ENCODE assay signal across 22 cellular contexts in genomic region chr22:44876921-44877320, GRCh38.
"Had no signal": no experiment of that assay in that cellular context is flagged by ENCODE, and none has a peak within 500 bp of the region (broad histone marks: within the 10 kb centered on the region; RNA-seq: fewer than 3 reads in every experiment).

No MANE protein-coding gene starts in this region.

- H3K9me3 ChIP-seq: ovary, prostate gland, thoracic aorta, vagina had no signal

- H3K27me3 ChIP-seq: heart left ventricle, neutrophil, ovary, tibial nerve, vagina had no signal

- H3K36me3 ChIP-seq: heart left ventricle, neutrophil, ovary, prostate gland, suprapubic skin, thoracic aorta, vagina had no signal

- DNase-seq: heart left ventricle; hypothalamus; immature natural killer cell; left ventricle myocardium inferior; mesendoderm; midbrain; mucosa of descending colon; naive thymus-derived CD4-positive, alpha-beta T cell; occipital lobe; retina; right cardiac atrium; stimulated activated CD4-positive, alpha-beta T cell treated with anti-CD3 and anti-CD28 coated beads, Interleukin-4, amount 100 ng/mL, for 24 hours; stimulated activated naive CD4-positive, alpha-beta T cell had no signal

- H3K27ac ChIP-seq: heart left ventricle, left ventricle myocardium inferior, neutrophil, ovary, prostate gland, skin epidermis, suprapubic skin, thoracic aorta, tibial nerve, vagina had no signal

- H3K4me3 ChIP-seq: heart left ventricle, left ventricle myocardium inferior, lung, mucosa of descending colon, ovary, prostate gland, skin epidermis, suprapubic skin, thoracic aorta, tibial nerve, vagina had no signal

- H3K4me1 ChIP-seq: heart left ventricle, left ventricle myocardium inferior, prostate gland, suprapubic skin, tibial nerve, vagina had no signal
